In the genomic region with DNA sequence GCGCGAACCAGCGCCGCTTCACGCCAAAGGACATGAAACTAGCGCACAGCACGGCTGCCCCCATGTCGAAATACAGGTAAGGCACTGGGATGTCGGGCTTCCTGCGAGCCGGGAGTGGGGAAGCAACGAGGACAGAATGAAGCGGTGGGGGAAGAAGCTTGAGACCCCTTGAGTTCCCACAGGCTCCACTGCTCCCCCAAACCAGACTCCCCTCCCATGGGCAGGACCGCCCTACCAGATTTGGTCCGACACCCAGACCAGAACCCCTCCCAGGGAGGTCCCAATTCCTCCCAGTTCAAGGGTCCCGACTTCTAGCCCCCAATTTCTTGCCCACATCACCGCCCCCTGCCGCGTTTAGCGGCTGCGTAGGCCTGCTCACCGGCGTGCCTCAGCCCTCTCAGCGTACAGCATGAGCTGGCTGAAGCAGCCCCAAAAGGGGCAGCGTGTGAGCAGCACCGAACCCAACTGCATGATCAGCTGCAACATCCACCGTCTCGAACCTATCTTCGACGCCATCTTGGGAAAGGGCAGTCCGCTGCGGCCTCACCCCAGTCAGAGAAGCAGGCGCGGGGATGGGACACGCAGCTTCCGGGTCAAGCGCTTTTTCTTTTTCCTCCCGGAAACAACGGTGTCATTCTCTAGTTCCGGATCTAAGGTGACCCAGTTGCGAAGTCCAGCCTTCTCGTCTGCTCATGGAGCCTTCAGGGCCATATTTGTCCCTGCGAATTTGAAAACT, we compare ENCODE assay signal across 1 cellular context.
A peak's percentile ranks its signal among the peaks of the same experiment; 100 is the strongest.
TF ChIP-seq lines count a peak whose summit lies in the region.

A gene (minus strand): TSS at position 527 of the 736 bp plus-strand sequence. CDS start 11 bp downstream, at position 516.

TF ChIP-seq in HEK293, 187 proteins besides CTCF, POLR2A, EP300 and RAD21 (continued from another document and continues in another):
- TF ChIP-seq, protein P1, sequence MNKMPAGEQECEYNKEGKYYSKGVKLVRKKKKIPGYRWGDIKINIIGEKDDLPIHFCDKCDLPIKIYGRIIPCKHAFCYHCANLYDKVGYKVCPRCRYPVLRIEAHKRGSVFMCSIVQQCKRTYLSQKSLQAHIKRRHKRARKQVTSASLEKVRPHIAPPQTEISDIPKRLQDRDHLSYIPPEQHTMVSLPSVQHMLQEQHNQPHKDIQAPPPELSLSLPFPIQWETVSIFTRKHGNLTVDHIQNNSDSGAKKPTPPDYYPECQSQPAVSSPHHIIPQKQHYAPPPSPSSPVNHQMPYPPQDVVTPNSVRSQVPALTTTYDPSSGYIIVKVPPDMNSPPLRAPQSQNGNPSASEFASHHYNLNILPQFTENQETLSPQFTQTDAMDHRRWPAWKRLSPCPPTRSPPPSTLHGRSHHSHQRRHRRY (tag by site-specific recombination; IDR thresholded peaks at IDR 0.05) = 0 out of 2 replicates have a peak, but pooled peaks have one; percentile 38
- TF ChIP-seq ZNF292 (tag by site-specific recombination; IDR thresholded peaks at IDR 0.05; ENCODE audit: borderline replicate concordance, low read depth) (no peak), ZNF549 (tag by site-specific recombination; IDR thresholded peaks at IDR 0.05) (no peak), ZBTB48 (tag by site-specific recombination; IDR thresholded peaks at IDR 0.05) (no peak; the same call in none of the 2 replicates), ZNF677 (tag by site-specific recombination; IDR thresholded peaks at IDR 0.05) (no peak), ZNF223 (tag by site-specific recombination; IDR thresholded peaks at IDR 0.05) (no peak; the same call in 1 of the 2 replicates), ZNF571 (tag by site-specific recombination; IDR thresholded peaks at IDR 0.05) (no peak), ZXDB (tag by site-specific recombination; IDR thresholded peaks at IDR 0.05) (no peak; the same call in none of the 2 replicates), ZNF707 (tag by site-specific recombination; IDR thresholded peaks at IDR 0.05) (no peak), BCL11A (tag by site-specific recombination; IDR thresholded peaks at IDR 0.05; ENCODE audit: low read depth) (no peak; the same call in 1 of the 2 replicates), ZNF221 (tag by site-specific recombination; IDR thresholded peaks at IDR 0.05; ENCODE audit: borderline replicate concordance) (no peak), ZSCAN23 (tag by site-specific recombination; IDR thresholded peaks at IDR 0.05) (peak; percentile 80; the same call in 1 of the 2 replicates), ZFP37 (tag by site-specific recombination; IDR thresholded peaks at IDR 0.05) (peak; percentile 96), ZNF830 (tag by site-specific recombination; IDR thresholded peaks at IDR 0.05; ENCODE audit: low read depth) (no peak), ZNF16 (tag by site-specific recombination; IDR thresholded peaks at IDR 0.05; ENCODE audit: low read depth) (no peak), ZFP41 (tag by site-specific recombination; IDR thresholded peaks at IDR 0.05; ENCODE audit: borderline replicate concordance) (no peak), ZNF350 (tag by site-specific recombination; IDR thresholded peaks at IDR 0.05) (no peak), ZNF112 (tag by site-specific recombination; IDR thresholded peaks at IDR 0.05) (no peak), ZNF140 (tag by site-specific recombination; IDR thresholded peaks at IDR 0.05) (no peak), KLF9 (tag by site-specific recombination; IDR thresholded peaks at IDR 0.05; ENCODE audit: low read depth) (no peak), ZNF214 (tag by site-specific recombination; IDR thresholded peaks at IDR 0.05; ENCODE audit: borderline replicate concordance) (no peak), IKZF3 (tag by site-specific recombination; IDR thresholded peaks at IDR 0.05) (peak; percentile 49; the same call in 1 of the 2 replicates), ZNF514 (tag by site-specific recombination; IDR thresholded peaks at IDR 0.05) (no peak), ZNF48 (tag by site-specific recombination; IDR thresholded peaks at IDR 0.05) (no peak), RBAK (tag by site-specific recombination; IDR thresholded peaks at IDR 0.05) (no peak), ZNF660 (tag by site-specific recombination; IDR thresholded peaks at IDR 0.05) (peak; percentile 99), BCL11B (tag by site-specific recombination; IDR thresholded peaks at IDR 0.05; ENCODE audit: low read depth) (no peak)
- TF ChIP-seq, protein P2, sequence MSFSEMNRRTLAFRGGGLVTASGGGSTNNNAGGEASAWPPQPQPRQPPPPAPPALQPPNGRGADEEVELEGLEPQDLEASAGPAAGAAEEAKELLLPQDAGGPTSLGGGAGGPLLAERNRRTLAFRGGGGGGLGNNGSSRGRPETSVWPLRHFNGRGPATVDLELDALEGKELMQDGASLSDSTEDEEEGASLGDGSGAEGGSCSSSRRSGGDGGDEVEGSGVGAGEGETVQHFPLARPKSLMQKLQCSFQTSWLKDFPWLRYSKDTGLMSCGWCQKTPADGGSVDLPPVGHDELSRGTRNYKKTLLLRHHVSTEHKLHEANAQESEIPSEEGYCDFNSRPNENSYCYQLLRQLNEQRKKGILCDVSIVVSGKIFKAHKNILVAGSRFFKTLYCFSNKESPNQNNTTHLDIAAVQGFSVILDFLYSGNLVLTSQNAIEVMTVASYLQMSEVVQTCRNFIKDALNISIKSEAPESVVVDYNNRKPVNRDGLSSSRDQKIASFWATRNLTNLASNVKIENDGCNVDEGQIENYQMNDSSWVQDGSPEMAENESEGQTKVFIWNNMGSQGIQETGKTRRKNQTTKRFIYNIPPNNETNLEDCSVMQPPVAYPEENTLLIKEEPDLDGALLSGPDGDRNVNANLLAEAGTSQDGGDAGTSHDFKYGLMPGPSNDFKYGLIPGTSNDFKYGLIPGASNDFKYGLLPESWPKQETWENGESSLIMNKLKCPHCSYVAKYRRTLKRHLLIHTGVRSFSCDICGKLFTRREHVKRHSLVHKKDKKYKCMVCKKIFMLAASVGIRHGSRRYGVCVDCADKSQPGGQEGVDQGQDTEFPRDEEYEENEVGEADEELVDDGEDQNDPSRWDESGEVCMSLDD (tag by site-specific recombination; IDR thresholded peaks at IDR 0.05) = peak; percentile 83
- TF ChIP-seq, protein P3, sequence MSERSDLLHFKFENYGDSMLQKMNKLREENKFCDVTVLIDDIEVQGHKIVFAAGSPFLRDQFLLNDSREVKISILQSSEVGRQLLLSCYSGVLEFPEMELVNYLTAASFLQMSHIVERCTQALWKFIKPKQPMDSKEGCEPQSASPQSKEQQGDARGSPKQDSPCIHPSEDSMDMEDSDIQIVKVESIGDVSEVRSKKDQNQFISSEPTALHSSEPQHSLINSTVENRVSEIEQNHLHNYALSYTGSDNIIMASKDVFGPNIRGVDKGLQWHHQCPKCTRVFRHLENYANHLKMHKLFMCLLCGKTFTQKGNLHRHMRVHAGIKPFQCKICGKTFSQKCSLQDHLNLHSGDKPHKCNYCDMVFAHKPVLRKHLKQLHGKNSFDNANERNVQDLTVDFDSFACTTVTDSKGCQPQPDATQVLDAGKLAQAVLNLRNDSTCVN (tag by site-specific recombination; optimal IDR thresholded peaks at IDR 0.05) = peak; percentile 54
- TF ChIP-seq, protein P4, sequence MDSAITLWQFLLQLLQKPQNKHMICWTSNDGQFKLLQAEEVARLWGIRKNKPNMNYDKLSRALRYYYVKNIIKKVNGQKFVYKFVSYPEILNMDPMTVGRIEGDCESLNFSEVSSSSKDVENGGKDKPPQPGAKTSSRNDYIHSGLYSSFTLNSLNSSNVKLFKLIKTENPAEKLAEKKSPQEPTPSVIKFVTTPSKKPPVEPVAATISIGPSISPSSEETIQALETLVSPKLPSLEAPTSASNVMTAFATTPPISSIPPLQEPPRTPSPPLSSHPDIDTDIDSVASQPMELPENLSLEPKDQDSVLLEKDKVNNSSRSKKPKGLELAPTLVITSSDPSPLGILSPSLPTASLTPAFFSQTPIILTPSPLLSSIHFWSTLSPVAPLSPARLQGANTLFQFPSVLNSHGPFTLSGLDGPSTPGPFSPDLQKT (IDR thresholded peaks at IDR 0.05; ENCODE audit: borderline replicate concordance, low read depth, low read length) = peak; percentile 31; the same call in 1 of the 2 replicates
- TF ChIP-seq, protein P5, sequence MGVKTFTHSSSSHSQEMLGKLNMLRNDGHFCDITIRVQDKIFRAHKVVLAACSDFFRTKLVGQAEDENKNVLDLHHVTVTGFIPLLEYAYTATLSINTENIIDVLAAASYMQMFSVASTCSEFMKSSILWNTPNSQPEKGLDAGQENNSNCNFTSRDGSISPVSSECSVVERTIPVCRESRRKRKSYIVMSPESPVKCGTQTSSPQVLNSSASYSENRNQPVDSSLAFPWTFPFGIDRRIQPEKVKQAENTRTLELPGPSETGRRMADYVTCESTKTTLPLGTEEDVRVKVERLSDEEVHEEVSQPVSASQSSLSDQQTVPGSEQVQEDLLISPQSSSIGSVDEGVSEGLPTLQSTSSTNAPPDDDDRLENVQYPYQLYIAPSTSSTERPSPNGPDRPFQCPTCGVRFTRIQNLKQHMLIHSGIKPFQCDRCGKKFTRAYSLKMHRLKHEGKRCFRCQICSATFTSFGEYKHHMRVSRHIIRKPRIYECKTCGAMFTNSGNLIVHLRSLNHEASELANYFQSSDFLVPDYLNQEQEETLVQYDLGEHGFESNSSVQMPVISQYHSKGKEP (tag by site-specific recombination; IDR thresholded peaks at IDR 0.05) = peak; percentile 89
- TF ChIP-seq, protein P6, sequence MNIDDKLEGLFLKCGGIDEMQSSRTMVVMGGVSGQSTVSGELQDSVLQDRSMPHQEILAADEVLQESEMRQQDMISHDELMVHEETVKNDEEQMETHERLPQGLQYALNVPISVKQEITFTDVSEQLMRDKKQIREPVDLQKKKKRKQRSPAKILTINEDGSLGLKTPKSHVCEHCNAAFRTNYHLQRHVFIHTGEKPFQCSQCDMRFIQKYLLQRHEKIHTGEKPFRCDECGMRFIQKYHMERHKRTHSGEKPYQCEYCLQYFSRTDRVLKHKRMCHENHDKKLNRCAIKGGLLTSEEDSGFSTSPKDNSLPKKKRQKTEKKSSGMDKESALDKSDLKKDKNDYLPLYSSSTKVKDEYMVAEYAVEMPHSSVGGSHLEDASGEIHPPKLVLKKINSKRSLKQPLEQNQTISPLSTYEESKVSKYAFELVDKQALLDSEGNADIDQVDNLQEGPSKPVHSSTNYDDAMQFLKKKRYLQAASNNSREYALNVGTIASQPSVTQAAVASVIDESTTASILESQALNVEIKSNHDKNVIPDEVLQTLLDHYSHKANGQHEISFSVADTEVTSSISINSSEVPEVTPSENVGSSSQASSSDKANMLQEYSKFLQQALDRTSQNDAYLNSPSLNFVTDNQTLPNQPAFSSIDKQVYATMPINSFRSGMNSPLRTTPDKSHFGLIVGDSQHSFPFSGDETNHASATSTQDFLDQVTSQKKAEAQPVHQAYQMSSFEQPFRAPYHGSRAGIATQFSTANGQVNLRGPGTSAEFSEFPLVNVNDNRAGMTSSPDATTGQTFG (tag by site-specific recombination; IDR thresholded peaks at IDR 0.05; ENCODE audit: borderline replicate concordance) = 0 out of 2 replicates have a peak, but pooled peaks have one; percentile 52
- TF ChIP-seq, protein P7, sequence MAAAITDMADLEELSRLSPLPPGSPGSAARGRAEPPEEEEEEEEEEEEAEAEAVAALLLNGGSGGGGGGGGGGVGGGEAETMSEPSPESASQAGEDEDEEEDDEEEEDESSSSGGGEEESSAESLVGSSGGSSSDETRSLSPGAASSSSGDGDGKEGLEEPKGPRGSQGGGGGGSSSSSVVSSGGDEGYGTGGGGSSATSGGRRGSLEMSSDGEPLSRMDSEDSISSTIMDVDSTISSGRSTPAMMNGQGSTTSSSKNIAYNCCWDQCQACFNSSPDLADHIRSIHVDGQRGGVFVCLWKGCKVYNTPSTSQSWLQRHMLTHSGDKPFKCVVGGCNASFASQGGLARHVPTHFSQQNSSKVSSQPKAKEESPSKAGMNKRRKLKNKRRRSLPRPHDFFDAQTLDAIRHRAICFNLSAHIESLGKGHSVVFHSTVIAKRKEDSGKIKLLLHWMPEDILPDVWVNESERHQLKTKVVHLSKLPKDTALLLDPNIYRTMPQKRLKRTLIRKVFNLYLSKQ (tag by site-specific recombination; IDR thresholded peaks at IDR 0.05; ENCODE audit: borderline replicate concordance) = no peak
- TF ChIP-seq, protein P8, sequence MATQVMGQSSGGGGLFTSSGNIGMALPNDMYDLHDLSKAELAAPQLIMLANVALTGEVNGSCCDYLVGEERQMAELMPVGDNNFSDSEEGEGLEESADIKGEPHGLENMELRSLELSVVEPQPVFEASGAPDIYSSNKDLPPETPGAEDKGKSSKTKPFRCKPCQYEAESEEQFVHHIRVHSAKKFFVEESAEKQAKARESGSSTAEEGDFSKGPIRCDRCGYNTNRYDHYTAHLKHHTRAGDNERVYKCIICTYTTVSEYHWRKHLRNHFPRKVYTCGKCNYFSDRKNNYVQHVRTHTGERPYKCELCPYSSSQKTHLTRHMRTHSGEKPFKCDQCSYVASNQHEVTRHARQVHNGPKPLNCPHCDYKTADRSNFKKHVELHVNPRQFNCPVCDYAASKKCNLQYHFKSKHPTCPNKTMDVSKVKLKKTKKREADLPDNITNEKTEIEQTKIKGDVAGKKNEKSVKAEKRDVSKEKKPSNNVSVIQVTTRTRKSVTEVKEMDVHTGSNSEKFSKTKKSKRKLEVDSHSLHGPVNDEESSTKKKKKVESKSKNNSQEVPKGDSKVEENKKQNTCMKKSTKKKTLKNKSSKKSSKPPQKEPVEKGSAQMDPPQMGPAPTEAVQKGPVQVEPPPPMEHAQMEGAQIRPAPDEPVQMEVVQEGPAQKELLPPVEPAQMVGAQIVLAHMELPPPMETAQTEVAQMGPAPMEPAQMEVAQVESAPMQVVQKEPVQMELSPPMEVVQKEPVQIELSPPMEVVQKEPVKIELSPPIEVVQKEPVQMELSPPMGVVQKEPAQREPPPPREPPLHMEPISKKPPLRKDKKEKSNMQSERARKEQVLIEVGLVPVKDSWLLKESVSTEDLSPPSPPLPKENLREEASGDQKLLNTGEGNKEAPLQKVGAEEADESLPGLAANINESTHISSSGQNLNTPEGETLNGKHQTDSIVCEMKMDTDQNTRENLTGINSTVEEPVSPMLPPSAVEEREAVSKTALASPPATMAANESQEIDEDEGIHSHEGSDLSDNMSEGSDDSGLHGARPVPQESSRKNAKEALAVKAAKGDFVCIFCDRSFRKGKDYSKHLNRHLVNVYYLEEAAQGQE (tag by site-specific recombination; IDR thresholded peaks at IDR 0.05) = peak; percentile 84; the same call in 1 of the 2 replicates
- TF ChIP-seq, protein P9, sequence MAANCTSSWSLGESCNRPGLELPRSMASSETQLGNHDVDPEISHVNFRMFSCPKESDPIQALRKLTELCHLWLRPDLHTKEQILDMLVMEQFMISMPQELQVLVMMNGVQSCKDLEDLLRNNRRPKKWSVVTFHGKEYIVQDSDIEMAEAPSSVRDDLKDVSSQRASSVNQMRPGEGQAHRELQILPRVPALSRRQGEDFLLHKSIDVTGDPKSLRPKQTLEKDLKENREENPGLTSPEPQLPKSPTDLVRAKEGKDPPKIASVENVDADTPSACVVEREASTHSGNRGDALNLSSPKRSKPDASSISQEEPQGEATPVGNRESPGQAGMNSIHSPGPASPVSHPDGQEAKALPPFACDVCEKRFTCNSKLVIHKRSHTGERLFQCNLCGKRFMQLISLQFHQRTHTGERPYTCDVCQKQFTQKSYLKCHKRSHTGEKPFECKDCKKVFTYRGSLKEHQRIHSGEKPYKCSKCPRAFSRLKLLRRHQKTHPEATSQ (tag by site-specific recombination; IDR thresholded peaks at IDR 0.05) = peak; percentile 99
- TF ChIP-seq, protein P10, sequence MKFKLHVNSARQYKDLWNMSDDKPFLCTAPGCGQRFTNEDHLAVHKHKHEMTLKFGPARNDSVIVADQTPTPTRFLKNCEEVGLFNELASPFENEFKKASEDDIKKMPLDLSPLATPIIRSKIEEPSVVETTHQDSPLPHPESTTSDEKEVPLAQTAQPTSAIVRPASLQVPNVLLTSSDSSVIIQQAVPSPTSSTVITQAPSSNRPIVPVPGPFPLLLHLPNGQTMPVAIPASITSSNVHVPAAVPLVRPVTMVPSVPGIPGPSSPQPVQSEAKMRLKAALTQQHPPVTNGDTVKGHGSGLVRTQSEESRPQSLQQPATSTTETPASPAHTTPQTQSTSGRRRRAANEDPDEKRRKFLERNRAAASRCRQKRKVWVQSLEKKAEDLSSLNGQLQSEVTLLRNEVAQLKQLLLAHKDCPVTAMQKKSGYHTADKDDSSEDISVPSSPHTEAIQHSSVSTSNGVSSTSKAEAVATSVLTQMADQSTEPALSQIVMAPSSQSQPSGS (tag by site-specific recombination; IDR thresholded peaks at IDR 0.05; ENCODE audit: low read depth) = no peak
